1 cellular context compared by ENCODE assay signal in genomic region chr11:43987384-43988039, GRCh38.
TF ChIP-seq lines count a peak whose summit lies in the region.

No MANE protein-coding gene starts in this region.

TF ChIP-seq in K562, 482 proteins besides CTCF, POLR2A, EP300 and RAD21 (continued from another document):
- TF ChIP-seq VEZF1 (CRISPR knock-in tag; IDR thresholded peaks at IDR 0.05) (peak; percentile 22; the same call in 1 of the 2 replicates), ZNF316 (IDR thresholded peaks at IDR 0.05) (no peak), ZNF274 (IDR thresholded peaks at IDR 0.05; ENCODE audit: borderline replicate concordance, low read depth, low read length) (no peak), ZNF121 (CRISPR knock-in tag; conservative IDR thresholded peaks at IDR 0.05) (no peak), LEF1 (IDR thresholded peaks at IDR 0.05) (no peak), GABPA (tag; conservative IDR thresholded peaks at IDR 0.05; ENCODE audit: low read depth) (peak; percentile 33; the same call in 1 of the 2 replicates), FOSL1 (tag; conservative IDR thresholded peaks at IDR 0.05) (0 out of 2 replicates have a peak, but pooled peaks have one; percentile 30), ATF2 (CRISPR knock-in tag; IDR thresholded peaks at IDR 0.05) (no peak), MNT (conservative IDR thresholded peaks at IDR 0.05) (no peak), ELF1 (tag; IDR thresholded peaks at IDR 0.05) (no peak), ZNF668 (CRISPR knock-in tag; IDR thresholded peaks at IDR 0.05) (no peak), BACH1 (tag; IDR thresholded peaks at IDR 0.05) (no peak), ZNF133 (CRISPR knock-in tag; IDR thresholded peaks at IDR 0.05) (no peak), MCM5 (IDR thresholded peaks at IDR 0.05; ENCODE audit: low read depth) (no peak)
TF ChIP-seq in K562: peak in this region for 3.
